11 cellular contexts compared by ENCODE assay signal in the genomic region with DNA sequence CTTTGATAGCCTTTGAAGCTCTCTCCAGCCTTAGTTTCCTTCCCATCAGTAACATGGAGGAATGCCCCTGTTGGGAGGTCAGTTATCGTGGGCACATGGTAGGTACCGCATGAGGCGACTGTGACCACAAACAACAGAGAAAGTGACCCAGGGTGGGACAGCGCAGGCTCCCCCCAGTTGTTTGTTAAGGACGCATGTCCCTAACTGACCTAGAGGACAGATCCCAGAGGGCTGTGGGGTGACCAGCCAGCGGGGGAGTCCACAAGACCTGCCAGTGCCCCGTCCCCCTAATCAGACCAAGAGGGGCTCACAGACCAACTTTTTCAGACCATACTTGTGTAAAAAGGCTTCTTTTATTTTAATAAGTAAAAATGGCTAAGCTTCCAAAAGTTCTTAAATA. TPM values are rescaled to one million over a fixed set of nuclear protein-coding genes. Genes with fewer than 3 reads are reported as not detected.
A peak's percentile ranks its signal among the peaks of the same experiment; 100 is the strongest.
DNase-seq lines count a peak whose midpoint lies in the region; ATAC-seq, FAIRE-seq and TF ChIP-seq lines count a peak whose summit lies in the region.
"Had no signal": no experiment of that assay in that cellular context is flagged by ENCODE, and none has a peak within 500 bp of the region (broad histone marks: within the 10 kb centered on the region; RNA-seq: fewer than 3 reads in every experiment).

No MANE protein-coding gene starts in this region.

- H3K9ac ChIP-seq in DND-41 (ENCODE audit: low read depth, low read length) (no peak overlapping the region), astrocyte (ENCODE audit: low read length) (no peak overlapping the region), HepG2 (ENCODE audit: insufficient read depth, low read depth, low read length) (no peak overlapping the region)

- H3K36me3 Mint-ChIP-seq in astrocyte (ENCODE audit: low read depth, unreplicated experiment) = peaks cover 11% of the 10 kb centered on the region
- peaks cover 6% of the 10 kb centered on the region for H3K36me3 Mint-ChIP-seq in activated CD4-positive, alpha-beta memory T cell treated with anti-CD3 and anti-CD28 coated beads for 36 hours
- H3K36me3 Mint-ChIP-seq: activated naive CD8-positive, alpha-beta T cell treated with anti-CD3 and anti-CD28 coated beads, Interleukin-2, amount 10 ng/mL, durations not matched to agents 7 days and 5 days had no signal

- TF ChIP-seq EP300 in HepG2 (IDR thresholded peaks at IDR 0.05; ENCODE audit: low read depth in 2 of 2, low read length in 2 of 2) (no peak), HepG2 (CRISPR knock-in tag; IDR thresholded peaks at IDR 0.05; ENCODE audit: borderline replicate concordance) (no peak), stomach (IDR thresholded peaks at IDR 0.05) (no peak)

- TF ChIP-seq POLR2A in HepG2 (IDR thresholded peaks at IDR 0.05; ENCODE audit: insufficient read depth in 1 of 2, low read depth in 2 of 2, low read length in 2 of 2) (no peak), stomach (IDR thresholded peaks at IDR 0.05) (no peak)

- no peaks in the 10 kb centered on the region for H3K79me2 ChIP-seq in DND-41 (ENCODE audit: insufficient read depth, low read length)
- no peaks in the 10 kb centered on the region for H3K79me2 ChIP-seq in astrocyte (ENCODE audit: insufficient read depth, low read length)
- H3K79me2 ChIP-seq in HepG2 (ENCODE audit: insufficient read depth, low read length) = no peaks in the 10 kb centered on the region

- TF ChIP-seq RAD21 in HepG2 (CRISPR knock-in tag; IDR thresholded peaks at IDR 0.05) = no peak

- H3K27me3 ChIP-seq in DND-41 (ENCODE audit: insufficient read depth, low read length, poor library complexity) = no peaks in the 10 kb centered on the region
- no peaks in the 10 kb centered on the region for H3K27me3 ChIP-seq in astrocyte (ENCODE audit: insufficient read depth, low read length)
- no peaks in the 10 kb centered on the region for H3K27me3 ChIP-seq in HepG2 (ENCODE audit: control insufficient read depth in 1 of 2, insufficient read depth in 2 of 2, low read length in 2 of 2)
- no peaks in the 10 kb centered on the region for H3K27me3 ChIP-seq in stomach

- H3K27ac Mint-ChIP-seq in astrocyte (ENCODE audit: unreplicated experiment) = peak overlapping the region; percentile 47
- no peak overlapping the region for H3K27ac Mint-ChIP-seq in activated CD4-positive, alpha-beta memory T cell treated with anti-CD3 and anti-CD28 coated beads for 36 hours
- H3K27ac Mint-ChIP-seq: activated naive CD8-positive, alpha-beta T cell treated with anti-CD3 and anti-CD28 coated beads, Interleukin-2, amount 10 ng/mL, durations not matched to agents 7 days and 5 days had no signal

- peaks cover 14% of the 10 kb centered on the region for H3K4me1 Mint-ChIP-seq in astrocyte (ENCODE audit: low read depth, unreplicated experiment)
- H3K4me1 Mint-ChIP-seq in activated CD4-positive, alpha-beta memory T cell treated with anti-CD3 and anti-CD28 coated beads for 36 hours (ENCODE audit: low read depth) = peaks cover 6% of the 10 kb centered on the region
- H3K4me1 Mint-ChIP-seq: activated naive CD8-positive, alpha-beta T cell treated with anti-CD3 and anti-CD28 coated beads, Interleukin-2, amount 10 ng/mL, durations not matched to agents 7 days and 5 days had no signal

- ATAC-seq in DND-41 (ENCODE audit: insufficient read depth, low read depth) (no peak), HepG2 (no peak), GM21381 (IDR thresholded peaks at IDR 0.05; ENCODE audit: unreplicated experiment) (no peak)

- no peaks in the 10 kb centered on the region for H3K9me3 ChIP-seq in DND-41 (ENCODE audit: insufficient read depth, low read length, severe bottlenecking)
- H3K9me3 ChIP-seq in astrocyte (ENCODE audit: insufficient read depth, low read depth, low read length) = no peaks in the 10 kb centered on the region
- H3K9me3 ChIP-seq in HepG2 (ENCODE audit: low read length) = no peaks in the 10 kb centered on the region
- H3K9me3 ChIP-seq in stomach = no peaks in the 10 kb centered on the region

- no TSS peak for BruUV-seq in HepG2 (replicated peaks; lab: Mats Ljungman, UMichigan)

- peak overlapping the region; percentile 50 for H3K27ac ChIP-seq in DND-41 (ENCODE audit: low read length)
- H3K27ac ChIP-seq in astrocyte (ENCODE audit: low read depth, low read length) = no peak overlapping the region
- H3K27ac ChIP-seq in HepG2 (ENCODE audit: extremely low read length, insufficient read depth, low read length) = no peak overlapping the region
- peak overlapping the region in 3 of 5 donors; percentile 36 to 39 (median 36) for H3K27ac ChIP-seq in stomach
- H3K27ac ChIP-seq: C4-2B had no signal

- no peak for FAIRE-seq in astrocyte (lab: Jason Lieb, UNC)
- FAIRE-seq in HepG2 (lab: Jason Lieb, UNC) = no peak
- FAIRE-seq: kidney had no signal

- no peak overlapping the region for H3K4me3 Mint-ChIP-seq in astrocyte (ENCODE audit: unreplicated experiment)
- H3K4me3 Mint-ChIP-seq in activated CD4-positive, alpha-beta memory T cell treated with anti-CD3 and anti-CD28 coated beads for 36 hours = no peak overlapping the region
- H3K4me3 Mint-ChIP-seq: activated naive CD8-positive, alpha-beta T cell treated with anti-CD3 and anti-CD28 coated beads, Interleukin-2, amount 10 ng/mL, durations not matched to agents 7 days and 5 days had no signal

- POLR2A ChIA-PET in HepG2 (lab: Yijun Ruan, JAX) = interaction anchor here (1.1 to 3.2 kb wide), 2 partner anchors 23 to 24 kb away, joined by 6 to 14 read pairs; a partner anchor contains a TSS
- POLR2A ChIA-PET in activated CD4-positive, alpha-beta memory T cell treated with anti-CD3 and anti-CD28 coated beads for 36 hours (lab: Charles Lee) = no interaction called here

- H3K4me3 ChIP-seq in DND-41 (ENCODE audit: low read depth in 1 of 2, low read length in 2 of 2) (no peak overlapping the region), astrocyte (ENCODE audit: insufficient read depth, low read depth, low read length) (no peak overlapping the region), HepG2 (replicated peaks in 1 of 3; ENCODE audit: insufficient read depth in 1 of 3, low read depth in 2 of 3, low read length in 3 of 3) (no peak overlapping the region), stomach (no peak overlapping the region)

- intact Hi-C loops in HepG2 (cut with micrococcal nuclease; ENCODE audit: unreplicated experiment) = loop anchor here (1.0 kb wide), 3 partner anchors 24 to 243 kb away; a partner anchor contains a TSS
- intact Hi-C loops in stomach (cut with DNase I; ENCODE audit: low total_unique reads) = loop anchor here (5.0 to 10.0 kb wide), 2 partner anchors 104 to 247 kb away; a partner anchor contains a TSS
- intact Hi-C loops in activated CD4-positive, alpha-beta memory T cell treated with anti-CD3 and anti-CD28 coated beads for 36 hours (cut with micrococcal nuclease) = loop anchor here (1.0 to 10.0 kb wide), 2 partner anchors 107 to 243 kb away; a partner anchor contains a TSS

- in situ Hi-C loops in HepG2 (cut with HindIII; ENCODE audit: extremely low pct_ligation_motif_present, low pct_unique_long_range_greater_than_20kb) = loop anchor here (5.0 kb wide), 2 partner anchors 104 to 244 kb away; a partner anchor contains a TSS

- no peaks in the 10 kb centered on the region for H3K9me3 Mint-ChIP-seq in astrocyte (ENCODE audit: unreplicated experiment)
- no peaks in the 10 kb centered on the region for H3K9me3 Mint-ChIP-seq in activated CD4-positive, alpha-beta memory T cell treated with anti-CD3 and anti-CD28 coated beads for 36 hours
- H3K9me3 Mint-ChIP-seq: activated naive CD8-positive, alpha-beta T cell treated with anti-CD3 and anti-CD28 coated beads, Interleukin-2, amount 10 ng/mL, durations not matched to agents 7 days and 5 days had no signal

- peaks cover 10% of the 10 kb centered on the region; the same call in 1 of the 2 replicates for H4K20me1 ChIP-seq in DND-41 (ENCODE audit: insufficient read depth, low read length)
- H4K20me1 ChIP-seq in astrocyte (ENCODE audit: insufficient read depth, low read length) = peaks cover 17% of the 10 kb centered on the region
- no peaks in the 10 kb centered on the region for H4K20me1 ChIP-seq in HepG2 (ENCODE audit: insufficient read depth, low read length)

- H3K4me1 ChIP-seq in DND-41 (ENCODE audit: insufficient read depth, low read length) = no peaks in the 10 kb centered on the region
- H3K4me1 ChIP-seq in astrocyte (ENCODE audit: insufficient read depth, low read length) = no peaks in the 10 kb centered on the region
- no peaks in the 10 kb centered on the region for H3K4me1 ChIP-seq in HepG2 (ENCODE audit: insufficient read depth, low read length)
- H3K4me1 ChIP-seq in stomach = peaks cover 0 to 9% (median 8%) of the 10 kb centered on the region in 4 donors

- CTCF ChIA-PET in HepG2 (lab: Yijun Ruan, JAX; ENCODE audit: low intra/inter-chr PET ratio, low total read pairs) = interaction anchor here (1.3 to 1.9 kb wide), 4 partner anchors 24 to 108 kb away, joined by 6 to 17 read pairs (median 8); a partner anchor contains a TSS
- CTCF ChIA-PET in activated CD4-positive, alpha-beta memory T cell treated with anti-CD3 and anti-CD28 coated beads for 36 hours (lab: Charles Lee) = interaction anchor here (0.6 to 2.9 kb wide), 16 partner anchors 9 to 406 kb away, joined by 3 to 10 read pairs (median 4); a partner anchor contains a TSS

- TF ChIP-seq CTCF in DND-41 (IDR thresholded peaks at IDR 0.05; ENCODE audit: borderline replicate concordance, extremely low read depth, low read length, poor library complexity, severe bottlenecking) = no peak
- no peak for TF ChIP-seq CTCF in astrocyte (IDR thresholded peaks at IDR 0.05; ENCODE audit: insufficient read depth, low read depth, low read length)
- no peak for TF ChIP-seq CTCF in HepG2 (CRISPR knock-in tag; IDR thresholded peaks at IDR 0.05)
- TF ChIP-seq CTCF in stomach (IDR thresholded peaks at IDR 0.05) = no peak

- H3K36me3 ChIP-seq in DND-41 (ENCODE audit: insufficient read depth, low read length) (peaks cover 47% of the 10 kb centered on the region), astrocyte (ENCODE audit: insufficient read depth, low read length) (no peaks in the 10 kb centered on the region), HepG2 (replicated peaks in 1 of 2; ENCODE audit: control insufficient read depth in 1 of 2, insufficient read depth in 2 of 2, low read length in 2 of 2) (peaks cover 30 to 49% of the 10 kb centered on the region in 2 experiments; a peak in 4 of 5 replicates), stomach (peaks cover 16 to 88% (median 85%) of the 10 kb centered on the region in 4 donors)

- H3K4me2 ChIP-seq in DND-41 (ENCODE audit: insufficient read depth, low read length) (no peak overlapping the region), astrocyte (ENCODE audit: low read length) (no peak overlapping the region), HepG2 (ENCODE audit: low read depth, low read length) (no peak overlapping the region)

- H3K27me3 Mint-ChIP-seq in astrocyte (ENCODE audit: low read depth, unreplicated experiment) = no peaks in the 10 kb centered on the region
- H3K27me3 Mint-ChIP-seq in activated CD4-positive, alpha-beta memory T cell treated with anti-CD3 and anti-CD28 coated beads for 36 hours = no peaks in the 10 kb centered on the region
- H3K27me3 Mint-ChIP-seq: activated naive CD8-positive, alpha-beta T cell treated with anti-CD3 and anti-CD28 coated beads, Interleukin-2, amount 10 ng/mL, durations not matched to agents 7 days and 5 days had no signal

- no peak for DNase-seq in DND-41
- DNase-seq in astrocyte (ENCODE audit: low read depth) = no peak
- no peak for DNase-seq in HepG2 (ENCODE audit: low spot score)
- no peak for DNase-seq in stomach
- DNase-seq in activated CD4-positive, alpha-beta memory T cell treated with anti-CD3 and anti-CD28 coated beads for 36 hours = no peak
- DNase-seq in CD1c-positive myeloid dendritic cell (ENCODE audit: extremely low spot score) = no peak
- DNase-seq: DMS79 treated with DMSO at 0.1 percent for 48 hours had no signal

- WGBS in HepG2 (ENCODE audit: low lambda C conversion rate) = 95% methylated on average over 7 of the region's 7 CpGs
- WGBS in stomach, 5 donors = 87 to 96% (median 91%) methylated on average over 7 of the region's 7 CpGs

- H2AFZ ChIP-seq in DND-41 (ENCODE audit: low read depth, low read length) = no peak overlapping the region
- no peak overlapping the region for H2AFZ ChIP-seq in astrocyte (ENCODE audit: low read depth, low read length)
- no peak overlapping the region for H2AFZ ChIP-seq in HepG2 (ENCODE audit: low read length)

RNA-seq across cellular contexts. Expression of a gene that starts 22.3 kb away (rescaled TPM):
- total RNA-seq in astrocyte (21.1 and 28.6 TPM in 2 replicates), HepG2 (2016; rRNA removed; fragmentation: Illumina TruSeq; extraction: Trizol) (25.2 and 31.5 TPM in 2 replicates), stomach (10 to 100 TPM in 4 of 5 donors, 1 to 10 TPM in 1; 6.7 to 58.5 (median 25.7) TPM)
- 14.2 and 18.3 TPM in 2 replicates for total RNA-seq in HepG2 (2016; cell fraction: cytosol; rRNA removed; fragmentation: Illumina TruSeq; extraction: Trizol; ENCODE audit: low read depth)
- total RNA-seq in HepG2 (2016; cell fraction: insoluble cytoplasmic fraction; rRNA removed; fragmentation: Illumina TruSeq; extraction: Trizol) = 21.2 and 33.1 TPM in 2 replicates
- total RNA-seq in HepG2 (2016; cell fraction: membrane; rRNA removed; fragmentation: Illumina TruSeq; extraction: Trizol) = 34.3 and 42.2 TPM in 2 replicates
- 21.9 and 25.7 TPM in 2 replicates for total RNA-seq in HepG2 (2016; cell fraction: nucleus; rRNA removed; fragmentation: Illumina TruSeq; extraction: Trizol)
- polyA plus RNA-seq in HepG2 (2011; rRNA removed) (39.8 and 43.5 TPM in 2 replicates), stomach (10 to 100 TPM; 12.7 to 13.5 (median 13.3) TPM)
- polyA plus RNA-seq in HepG2 (2011; cell fraction: cytosol; rRNA removed) = 17.4 and 27.7 TPM in 2 replicates
- 122 and 146 TPM in 2 replicates for polyA plus RNA-seq in HepG2 (2011; cell fraction: nucleus; rRNA removed)
- polyA plus RNA-seq in HepG2 (2012) = 16.2 and 20.9 TPM in 2 replicates
- 15.0 and 20.0 TPM in 2 replicates for polyA plus RNA-seq in HepG2 (2016; cell fraction: cytosol; fragmentation: Illumina TruSeq; extraction: Trizol; ENCODE audit: low read depth)
- 22.6 and 30.3 TPM in 2 replicates for polyA plus RNA-seq in HepG2 (2016; cell fraction: insoluble cytoplasmic fraction; fragmentation: Illumina TruSeq; extraction: Trizol; ENCODE audit: low read depth)
- 30.4 and 34.5 TPM in 2 replicates for polyA plus RNA-seq in HepG2 (2016; cell fraction: membrane; fragmentation: Illumina TruSeq; extraction: Trizol; ENCODE audit: low read depth)
- polyA plus RNA-seq in HepG2 (2016; cell fraction: nucleus; fragmentation: Illumina TruSeq; extraction: Trizol; ENCODE audit: insufficient read depth, low read depth) = 49.3 and 53.8 TPM in 2 replicates
- polyA minus RNA-seq in HepG2 (2011; rRNA and poly(A)+ RNA removed; ENCODE audit: low replicate concordance) = 29.8 and 60.0 TPM in 2 replicates
- polyA minus RNA-seq in HepG2 (2011; cell fraction: cytosol; rRNA and poly(A)+ RNA removed) = 13.6 and 19.1 TPM in 2 replicates
- polyA minus RNA-seq in HepG2 (2011; cell fraction: nucleus; rRNA and poly(A)+ RNA removed) = 27.9 and 30.3 TPM in 2 replicates
- total RNA-seq in activated CD4-positive, alpha-beta memory T cell treated with anti-CD3 and anti-CD28 coated beads for 36 hours = 10 to 100 TPM; 30.6 to 31.6 TPM

RNA-seq across cellular contexts. Expression of a gene that starts 44.4 kb away (rescaled TPM):
- 80.4 and 96.9 TPM in 2 replicates for total RNA-seq in astrocyte
- 30.0 and 45.3 TPM in 2 replicates for total RNA-seq in HepG2 (2016; rRNA removed; fragmentation: Illumina TruSeq; extraction: Trizol)
- total RNA-seq in HepG2 (2016; cell fraction: cytosol; rRNA removed; fragmentation: Illumina TruSeq; extraction: Trizol; ENCODE audit: low read depth) = 11.2 and 13.3 TPM in 2 replicates
- 26.2 and 45.1 TPM in 2 replicates for total RNA-seq in HepG2 (2016; cell fraction: insoluble cytoplasmic fraction; rRNA removed; fragmentation: Illumina TruSeq; extraction: Trizol)
- 23.6 and 24.3 TPM in 2 replicates for total RNA-seq in HepG2 (2016; cell fraction: membrane; rRNA removed; fragmentation: Illumina TruSeq; extraction: Trizol)
- total RNA-seq in HepG2 (2016; cell fraction: nucleus; rRNA removed; fragmentation: Illumina TruSeq; extraction: Trizol) = 39.1 and 45.8 TPM in 2 replicates
- 42.1 and 70.6 TPM in 2 replicates for polyA plus RNA-seq in HepG2 (2011; rRNA removed)
- polyA plus RNA-seq in HepG2 (2011; cell fraction: cytosol; rRNA removed) = 43.4 and 59.0 TPM in 2 replicates
- polyA plus RNA-seq in HepG2 (2011; cell fraction: nucleus; rRNA removed) = 225 and 236 TPM in 2 replicates
- polyA plus RNA-seq in HepG2 (2012) = 21.3 and 43.4 TPM in 2 replicates
- polyA plus RNA-seq in HepG2 (2016; cell fraction: cytosol; fragmentation: Illumina TruSeq; extraction: Trizol; ENCODE audit: low read depth) = 14.4 and 14.6 TPM in 2 replicates
- polyA plus RNA-seq in HepG2 (2016; cell fraction: insoluble cytoplasmic fraction; fragmentation: Illumina TruSeq; extraction: Trizol; ENCODE audit: low read depth) = 20.2 and 24.5 TPM in 2 replicates
- polyA plus RNA-seq in HepG2 (2016; cell fraction: membrane; fragmentation: Illumina TruSeq; extraction: Trizol; ENCODE audit: low read depth) = 13.8 and 19.9 TPM in 2 replicates
- 79.4 and 80.8 TPM in 2 replicates for polyA plus RNA-seq in HepG2 (2016; cell fraction: nucleus; fragmentation: Illumina TruSeq; extraction: Trizol; ENCODE audit: insufficient read depth, low read depth)
- polyA minus RNA-seq in HepG2 (2011; rRNA and poly(A)+ RNA removed; ENCODE audit: low replicate concordance) = 132 and 141 TPM in 2 replicates
- 31.9 and 33.7 TPM in 2 replicates for polyA minus RNA-seq in HepG2 (2011; cell fraction: cytosol; rRNA and poly(A)+ RNA removed)
- polyA minus RNA-seq in HepG2 (2011; cell fraction: nucleus; rRNA and poly(A)+ RNA removed) = 94.9 and 117 TPM in 2 replicates
- 100 to 1,000 TPM in 1 of 5 donors, 10 to 100 TPM in 3, 1 to 10 TPM in 1; 2.3 to 249 (median 40.0) TPM for total RNA-seq in stomach
- 10 to 100 TPM; 21.1 to 46.6 (median 22.1) TPM for polyA plus RNA-seq in stomach
- total RNA-seq in activated CD4-positive, alpha-beta memory T cell treated with anti-CD3 and anti-CD28 coated beads for 36 hours = 1 to 10 TPM in 1 of 2 experiments, under 1 TPM in 1; 0.83 to 1.3 TPM

Comparison
In these comparisons a context has a peak if more than half of its experiments do, and no peak if none do; other contexts are left out.
1. H3K27ac ChIP-seq: peak in DND-41 (single experiment) and stomach (3 of 5); none in astrocyte (single experiment) and HepG2 (single experiment).